ENCODE assay signal across 25 cellular contexts in genomic region chr4:126628933-126629332, GRCh38.
"Had no signal": no experiment of that assay in that cellular context is flagged by ENCODE, and none has a peak within 500 bp of the region (broad histone marks: within the 10 kb centered on the region; RNA-seq: fewer than 3 reads in every experiment).

No MANE protein-coding gene starts in this region.

- H3K79me2 ChIP-seq: hepatocyte had no signal

- H3K9me3 ChIP-seq: colonic mucosa, esophagus muscularis mucosa, esophagus squamous epithelium, gastrocnemius medialis, gastroesophageal sphincter, heart left ventricle, heart right ventricle had no signal

- H3K36me3 ChIP-seq: colonic mucosa, esophagus muscularis mucosa, esophagus squamous epithelium, gastrocnemius medialis, gastroesophageal sphincter, heart left ventricle, heart right ventricle had no signal

- H2AFZ ChIP-seq: hepatocyte had no signal

- ATAC-seq: effector memory CD8-positive, alpha-beta T cell; esophagus mucosa; foreskin keratinocyte; gastrocnemius medialis; gastroesophageal sphincter; heart left ventricle; heart right ventricle had no signal

- H3K4me3 ChIP-seq: colonic mucosa, coronary artery, dorsolateral prefrontal cortex, esophagus muscularis mucosa, esophagus squamous epithelium, gastrocnemius medialis, gastroesophageal sphincter, heart left ventricle, heart right ventricle, hepatocyte had no signal

- H3K4me2 ChIP-seq: hepatocyte had no signal

- H3K27ac ChIP-seq: colonic mucosa, coronary artery, dorsolateral prefrontal cortex, epithelial cell of prostate, esophagus muscularis mucosa, esophagus squamous epithelium, foreskin keratinocyte, gastrocnemius medialis, gastroesophageal sphincter, heart left ventricle, heart right ventricle, hepatocyte had no signal

- H3K27me3 ChIP-seq: colonic mucosa, dorsolateral prefrontal cortex, esophagus muscularis mucosa, esophagus squamous epithelium, foreskin keratinocyte, gastrocnemius medialis, gastroesophageal sphincter, heart left ventricle, heart right ventricle, hepatocyte had no signal

- H3K4me1 ChIP-seq: colonic mucosa, esophagus squamous epithelium, gastrocnemius medialis had no signal

- DNase-seq: colonic mucosa; cortex of kidney; dermis blood vessel endothelial cell; dorsolateral prefrontal cortex; effector CD4-positive, alpha-beta T cell; effector CD8-positive, alpha-beta T cell; effector memory CD4-positive, alpha-beta T cell; effector memory CD8-positive, alpha-beta T cell; endodermal cell; erythroblast; esophagus squamous epithelium; foreskin fibroblast; foreskin keratinocyte; foreskin melanocyte; gastrocnemius medialis; glutamatergic neuron; head of caudate nucleus; heart left ventricle; heart right ventricle had no signal
